ENCODE assay signal across 28 cellular contexts in genomic region chr16:14566599-14566998, GRCh38.
"Had no signal": no experiment of that assay in that cellular context is flagged by ENCODE, and none has a peak within 500 bp of the region (broad histone marks: within the 10 kb centered on the region; RNA-seq: fewer than 3 reads in every experiment).

No MANE protein-coding gene starts in this region.

- DNase-seq: activated CD4-positive, alpha-beta T cell treated with anti-CD3 and anti-CD28 coated beads for 4 hours; activated CD4-positive, alpha-beta T cell treated with anti-CD3 and anti-CD28 coated beads, Interleukin-2, amount 50 U/mL, for 4 hours; activated CD8-positive, alpha-beta memory T cell treated with anti-CD3 and anti-CD28 coated beads, Interleukin-2, amount 50 U/mL, for 4 hours; activated gamma-delta T cell treated with Interleukin-2 at 50 U/mL for 16 hours; activated T-cell treated with anti-CD3 and anti-CD28 coated beads, Interleukin-2, amount 50 U/mL, for 1 hour; central memory CD4-positive, alpha-beta T cell; esophagus squamous epithelium; foreskin melanocyte; left ventricle myocardium inferior; mucosa of descending colon; nephron progenitor cell; retina; small intestine; stimulated activated CD4-positive, alpha-beta T cell treated with anti-CD3 and anti-CD28 coated beads, Interleukin-4, amount 100 ng/mL, for 24 hours; T-helper 1 cell; upper lobe of left lung had no signal

- H3K36me3 ChIP-seq: breast epithelium, prostate gland, upper lobe of left lung had no signal

- H3K27ac ChIP-seq: breast epithelium, esophagus squamous epithelium, left ventricle myocardium inferior, neutrophil, prostate gland, thoracic aorta, upper lobe of left lung had no signal

- ATAC-seq: activated naive CD4-positive, alpha-beta T cell treated with anti-CD3 and anti-CD28 coated beads, Interleukin-2, amount 50 U/mL, for 72 hours; activated T-helper 17 cell treated with anti-CD3 and anti-CD28 coated beads, Interleukin-2, amount 50 U/mL, for 72 hours; mucosa of descending colon; sciatic nerve; stimulated activated effector memory CD8-positive, alpha-beta T cell treated with anti-CD3 and anti-CD28 coated beads, Interleukin-12 subunit alpha, Interleukin-12 subunit beta, amount 100 ng/mL, for 72 hours had no signal

- H3K27me3 ChIP-seq: breast epithelium, esophagus squamous epithelium, neutrophil, upper lobe of left lung had no signal

- H3K4me3 Mint-ChIP-seq: activated T-helper 17 cell treated with anti-CD3 and anti-CD28 coated beads, Interleukin-2, amount 50 U/mL, for 72 hours; dendritic cell treated with granulocyte-macrophage colony-stimulating factor and Interleukin-4, amounts not matched to agents 40 ng/mL and 50 ng/mL, for 4 days; nephron progenitor cell; stimulated activated effector memory CD8-positive, alpha-beta T cell treated with anti-CD3 and anti-CD28 coated beads, Interleukin-12 subunit alpha, Interleukin-12 subunit beta, amount 100 ng/mL, for 72 hours; stimulated activated naive CD8-positive, alpha-beta T cell treated with anti-CD3 and anti-CD28 coated beads, Interleukin-15, Interleukin-2, amounts not matched to agents 100 ng/mL and 50 ng/mL, for 24 hours; T-helper 2 cell treated with Interferon-gamma antibody and Interleukin-4, amounts not matched to agents 5 μg/mL and 100 μg/mL, for 36 hours had no signal

- H3K9me3 Mint-ChIP-seq: activated naive CD4-positive, alpha-beta T cell treated with anti-CD3 and anti-CD28 coated beads, Interleukin-2, amount 50 U/mL, for 72 hours; activated T-helper 17 cell treated with anti-CD3 and anti-CD28 coated beads, Interleukin-2, amount 50 U/mL, for 72 hours; dendritic cell treated with granulocyte-macrophage colony-stimulating factor and Interleukin-4, amounts not matched to agents 40 ng/mL and 50 ng/mL, for 4 days; nephron progenitor cell; stimulated activated effector memory CD8-positive, alpha-beta T cell treated with anti-CD3 and anti-CD28 coated beads, Interleukin-12 subunit alpha, Interleukin-12 subunit beta, amount 100 ng/mL, for 72 hours; stimulated activated naive CD8-positive, alpha-beta T cell treated with anti-CD3 and anti-CD28 coated beads, Interleukin-15, Interleukin-2, amounts not matched to agents 100 ng/mL and 50 ng/mL, for 24 hours; T-helper 2 cell treated with Interferon-gamma antibody and Interleukin-4, amounts not matched to agents 5 μg/mL and 100 μg/mL, for 36 hours had no signal

- H3K4me3 ChIP-seq: breast epithelium, esophagus squamous epithelium, left ventricle myocardium inferior, lung, mucosa of descending colon, prostate gland, thoracic aorta, upper lobe of left lung had no signal

- H3K27me3 Mint-ChIP-seq: activated T-helper 17 cell treated with anti-CD3 and anti-CD28 coated beads, Interleukin-2, amount 50 U/mL, for 72 hours; dendritic cell treated with granulocyte-macrophage colony-stimulating factor and Interleukin-4, amounts not matched to agents 40 ng/mL and 50 ng/mL, for 4 days; stimulated activated naive CD8-positive, alpha-beta T cell treated with anti-CD3 and anti-CD28 coated beads, Interleukin-15, Interleukin-2, amounts not matched to agents 100 ng/mL and 50 ng/mL, for 24 hours had no signal

- H3K9me3 ChIP-seq: breast epithelium, esophagus squamous epithelium, left ventricle myocardium inferior, mucosa of descending colon, neutrophil, prostate gland, thoracic aorta, upper lobe of left lung had no signal

- H3K36me3 Mint-ChIP-seq: activated naive CD4-positive, alpha-beta T cell treated with anti-CD3 and anti-CD28 coated beads, Interleukin-2, amount 50 U/mL, for 72 hours had no signal

- H3K27ac Mint-ChIP-seq: activated naive CD4-positive, alpha-beta T cell treated with anti-CD3 and anti-CD28 coated beads, Interleukin-2, amount 50 U/mL, for 72 hours; activated T-helper 17 cell treated with anti-CD3 and anti-CD28 coated beads, Interleukin-2, amount 50 U/mL, for 72 hours; dendritic cell treated with granulocyte-macrophage colony-stimulating factor and Interleukin-4, amounts not matched to agents 40 ng/mL and 50 ng/mL, for 4 days; nephron progenitor cell; stimulated activated naive CD8-positive, alpha-beta T cell treated with anti-CD3 and anti-CD28 coated beads, Interleukin-15, Interleukin-2, amounts not matched to agents 100 ng/mL and 50 ng/mL, for 24 hours; T-helper 2 cell treated with Interferon-gamma antibody and Interleukin-4, amounts not matched to agents 5 μg/mL and 100 μg/mL, for 36 hours had no signal

- H3K4me1 ChIP-seq: breast epithelium had no signal
